ENCODE assay signal across 8 cellular contexts in genomic region chr5:179668404-179668803, GRCh38. TPM values are rescaled to one million over a fixed set of nuclear protein-coding genes. Genes with fewer than 3 reads are reported as not detected.
DNase-seq lines count a peak whose midpoint lies in the region; ATAC-seq and TF ChIP-seq lines count a peak whose summit lies in the region.

No MANE protein-coding gene starts in this region.

- peak; percentile 81 for ATAC-seq in activated CD4-positive, alpha-beta T cell treated with anti-CD3 and anti-CD28 coated beads for 36 hours

- H3K36me3 Mint-ChIP-seq in activated CD4-positive, alpha-beta T cell treated with anti-CD3 and anti-CD28 coated beads for 36 hours (ENCODE audit: low read depth): no peaks in the 10 kb centered on the region

- H3K4me3 Mint-ChIP-seq in activated CD4-positive, alpha-beta T cell treated with anti-CD3 and anti-CD28 coated beads for 36 hours: no peak overlapping the region

- H3K9me3 Mint-ChIP-seq in activated CD4-positive, alpha-beta T cell treated with anti-CD3 and anti-CD28 coated beads for 36 hours (ENCODE audit: low read depth): no peaks in the 10 kb centered on the region

- intact Hi-C loops in activated CD4-positive, alpha-beta T cell treated with anti-CD3 and anti-CD28 coated beads for 36 hours (cut with DNase I, micrococcal nuclease): no loop called here

- POLR2A ChIA-PET in activated CD4-positive, alpha-beta T cell treated with anti-CD3 and anti-CD28 coated beads for 36 hours (lab: Charles Lee): interaction anchor here (0.6 kb wide), 2 partner anchors 44 to 45 kb away, joined by 3 to 5 read pairs; partner anchors contain the start of gene HNRNPH1

- no peaks in the 10 kb centered on the region for H3K4me1 Mint-ChIP-seq in activated CD4-positive, alpha-beta T cell treated with anti-CD3 and anti-CD28 coated beads for 36 hours

- H3K9me3 ChIP-seq in neutrophil: no peaks in the 10 kb centered on the region

- H3K4me3 ChIP-seq in neutrophil (ENCODE audit: low read depth in 1 of 2, low read length in 1 of 2): no peak overlapping the region

- CTCF ChIA-PET in activated CD4-positive, alpha-beta T cell treated with anti-CD3 and anti-CD28 coated beads for 36 hours (lab: Charles Lee): interaction anchor here (1.1 to 2.4 kb wide), 5 partner anchors 9 to 48 kb away, joined by 3 to 13 read pairs (median 6); partner anchors contain the start of gene CBY3

- DNase-seq in activated CD4-positive, alpha-beta T cell treated with anti-CD3 and anti-CD28 coated beads for 36 hours: peak; percentile 69
- DNase-seq in activated CD4-positive, alpha-beta T cell treated with anti-CD3 and anti-CD28 coated beads for 1 hour: no peak
- peak; percentile 46 for DNase-seq in M059J (ENCODE audit: low read depth)
- peak; percentile 39 to 49 for DNase-seq in activated CD4-positive, alpha-beta T cell treated with anti-CD3 and anti-CD28 coated beads, Interleukin-2, amount 50 U/mL, for 48 hours
- DNase-seq in fibroblast of gingiva (ENCODE audit: low read depth): peak; percentile 36
- DNase-seq in COR-L47 (lab: John Stamatoyannopoulos, UW): no peak
- DNase-seq in DMS79 treated with DMSO at 0.1 percent for 48 hours (lab: John Stamatoyannopoulos, UW): no peak

- peaks cover 18% of the 10 kb centered on the region for H3K36me3 ChIP-seq in neutrophil

- peak; percentile 58 for TF ChIP-seq CTCF in neutrophil (IDR thresholded peaks at IDR 0.05)

- H3K4me1 ChIP-seq in neutrophil (ENCODE audit: control insufficient read depth in 1 of 2, insufficient read depth in 1 of 2, low read depth in 1 of 2, low read length in 1 of 2): peaks cover 16 to 20% of the 10 kb centered on the region in 2 experiments

- H3K27ac ChIP-seq in neutrophil: no peak overlapping the region

- H3K27ac Mint-ChIP-seq in activated CD4-positive, alpha-beta T cell treated with anti-CD3 and anti-CD28 coated beads for 36 hours: no peak overlapping the region

- H3K27me3 Mint-ChIP-seq in activated CD4-positive, alpha-beta T cell treated with anti-CD3 and anti-CD28 coated beads for 36 hours: no peaks in the 10 kb centered on the region

- H3K27me3 ChIP-seq in neutrophil: no peaks in the 10 kb centered on the region

RNA-seq across cellular contexts. Expression of gene CBY3, which starts 12.4 kb away (rescaled TPM):
- under 1 TPM; 0.40 to 0.71 TPM for total RNA-seq in activated CD4-positive, alpha-beta T cell treated with anti-CD3 and anti-CD28 coated beads for 36 hours
- not detected in 2 replicates for total RNA-seq in M059J (2014; rRNA removed; shearing (Covaris generic))

RNA-seq across cellular contexts. Expression of gene CANX, which starts 30.4 kb away (rescaled TPM):
- total RNA-seq in activated CD4-positive, alpha-beta T cell treated with anti-CD3 and anti-CD28 coated beads for 36 hours: 100 to 1,000 TPM; 472 to 554 TPM
- 625 and 681 TPM in 2 replicates for total RNA-seq in M059J (2014; rRNA removed; shearing (Covaris generic))

RNA-seq across cellular contexts. Expression of gene HNRNPH1, which starts 44.9 kb away (rescaled TPM):
- total RNA-seq in activated CD4-positive, alpha-beta T cell treated with anti-CD3 and anti-CD28 coated beads for 36 hours: 100 to 1,000 TPM; 634 to 659 TPM
- total RNA-seq in M059J (2014; rRNA removed; shearing (Covaris generic)): 265 and 317 TPM in 2 replicates

Comparison
In these comparisons a context has a peak if more than half of its experiments do, and no peak if none do; other contexts are left out.
1. DNase-seq: peak in activated CD4-positive, alpha-beta T cell treated with anti-CD3 and anti-CD28 coated beads for 36 hours (single experiment), M059J (single experiment), activated CD4-positive, alpha-beta T cell treated with anti-CD3 and anti-CD28 coated beads, Interleukin-2, amount 50 U/mL, for 48 hours (2 of 2) and fibroblast of gingiva (single experiment); none in activated CD4-positive, alpha-beta T cell treated with anti-CD3 and anti-CD28 coated beads for 1 hour (single experiment), COR-L47 (single experiment) and DMS79 treated with DMSO at 0.1 percent for 48 hours (single experiment).